9 cellular contexts compared by ENCODE assay signal in genomic region chr1:81670286-81670685, GRCh38.
DNase-seq lines count a peak whose midpoint lies in the region; ATAC-seq and TF ChIP-seq lines count a peak whose summit lies in the region.
"Had no signal": no experiment of that assay in that cellular context is flagged by ENCODE, and none has a peak within 500 bp of the region (broad histone marks: within the 10 kb centered on the region; RNA-seq: fewer than 3 reads in every experiment).

No MANE protein-coding gene starts in this region.

- no peaks in the 10 kb centered on the region for H3K9me3 ChIP-seq in left ventricle myocardium inferior (replicated peaks)

- peaks cover 35% of the 10 kb centered on the region for H3K4me1 ChIP-seq in left ventricle myocardium inferior

- intact Hi-C loops in left ventricle myocardium inferior (cut with micrococcal nuclease) = no loop called here

- POLR2A ChIA-PET in WTC11 (lab: Charles Lee) = no interaction called here

- H3K27ac ChIP-seq in left ventricle myocardium inferior (replicated peaks) = no peak overlapping the region

- H3K9me3 Mint-ChIP-seq in HFFc6 (no peaks in the 10 kb centered on the region), WTC11 (peaks cover 7% of the 10 kb centered on the region; the same call in 1 of the 2 replicates)
- H3K9me3 Mint-ChIP-seq in stimulated activated memory B cell treated with anti-CD40 and anti-IgM and Interleukin-4, amounts not matched to agents 10 μg/mL and 1 μg/mL and 100 μg/mL, for 72 hours = no peaks in the 10 kb centered on the region
- no peaks in the 10 kb centered on the region for H3K9me3 Mint-ChIP-seq in activated T-cell treated with anti-CD3 and anti-CD28 coated beads, Interleukin-2, amount 50 U/mL, for 24 hours

- H3K4me3 ChIP-seq in left ventricle myocardium inferior = no peak overlapping the region

- no peaks in the 10 kb centered on the region for H3K27me3 ChIP-seq in left ventricle myocardium inferior (ENCODE audit: low read depth)

- CTCF ChIA-PET in WTC11 (lab: Charles Lee) = no interaction called here

- no peak for ATAC-seq in WTC11
- peak; percentile 22 for ATAC-seq in stimulated activated memory B cell treated with anti-CD40 and anti-IgM and Interleukin-4, amounts not matched to agents 10 μg/mL and 1 μg/mL and 100 μg/mL, for 72 hours
- no peak for ATAC-seq in HG02970 (IDR thresholded peaks at IDR 0.05; ENCODE audit: low FRiP score, unreplicated experiment)

- TF ChIP-seq CTCF in HFFc6 (IDR thresholded peaks at IDR 0.05) = no peak
- no peak for TF ChIP-seq CTCF in WTC11 (IDR thresholded peaks at IDR 0.05)
- TF ChIP-seq CTCF in left ventricle myocardium inferior (IDR thresholded peaks at IDR 0.05; ENCODE audit: borderline replicate concordance) = no peak

- no peaks in the 10 kb centered on the region for H3K36me3 ChIP-seq in left ventricle myocardium inferior

- DNase-seq in HFFc6 (peak; percentile 85), WTC11 (ENCODE audit: low spot score) (no peak), left ventricle myocardium inferior (peak; percentile 65), NK-92 (lab: John Stamatoyannopoulos, UW; ENCODE audit: unreplicated experiment) (no peak)
- no peak for DNase-seq in activated T-cell treated with anti-CD3 and anti-CD28 coated beads, Interleukin-2, amount 50 U/mL, for 24 hours
- no peak for DNase-seq in stimulated activated CD4-positive, alpha-beta T cell treated with anti-CD3 and anti-CD28 coated beads, Interleukin-12 subunit alpha, Interleukin-12 subunit beta, amount 100 ng/mL, for 4 hours
- DNase-seq: NCI-H524 had no signal

- peaks cover 30% of the 10 kb centered on the region for H3K4me1 Mint-ChIP-seq in HFFc6 (ENCODE audit: low read depth)
- peaks cover 29% of the 10 kb centered on the region for H3K4me1 Mint-ChIP-seq in WTC11
- no peaks in the 10 kb centered on the region for H3K4me1 Mint-ChIP-seq in stimulated activated memory B cell treated with anti-CD40 and anti-IgM and Interleukin-4, amounts not matched to agents 10 μg/mL and 1 μg/mL and 100 μg/mL, for 72 hours
- no peaks in the 10 kb centered on the region for H3K4me1 Mint-ChIP-seq in activated T-cell treated with anti-CD3 and anti-CD28 coated beads, Interleukin-2, amount 50 U/mL, for 24 hours (ENCODE audit: low read depth)

- no peak overlapping the region for H3K4me3 Mint-ChIP-seq in HFFc6
- no peak overlapping the region for H3K4me3 Mint-ChIP-seq in WTC11
- H3K4me3 Mint-ChIP-seq in stimulated activated memory B cell treated with anti-CD40 and anti-IgM and Interleukin-4, amounts not matched to agents 10 μg/mL and 1 μg/mL and 100 μg/mL, for 72 hours = no peak overlapping the region
- H3K4me3 Mint-ChIP-seq in activated T-cell treated with anti-CD3 and anti-CD28 coated beads, Interleukin-2, amount 50 U/mL, for 24 hours = no peak overlapping the region

- H3K36me3 Mint-ChIP-seq in HFFc6 (ENCODE audit: low read depth) (no peaks in the 10 kb centered on the region), WTC11 (no peaks in the 10 kb centered on the region)
- H3K36me3 Mint-ChIP-seq in stimulated activated memory B cell treated with anti-CD40 and anti-IgM and Interleukin-4, amounts not matched to agents 10 μg/mL and 1 μg/mL and 100 μg/mL, for 72 hours = no peaks in the 10 kb centered on the region
- H3K36me3 Mint-ChIP-seq in activated T-cell treated with anti-CD3 and anti-CD28 coated beads, Interleukin-2, amount 50 U/mL, for 24 hours (ENCODE audit: low read depth) = no peaks in the 10 kb centered on the region

- H3K27ac Mint-ChIP-seq in HFFc6 (peak overlapping the region; percentile 90), WTC11 (peak overlapping the region; percentile 35; the same call in 1 of the 2 replicates)
- no peak overlapping the region for H3K27ac Mint-ChIP-seq in stimulated activated memory B cell treated with anti-CD40 and anti-IgM and Interleukin-4, amounts not matched to agents 10 μg/mL and 1 μg/mL and 100 μg/mL, for 72 hours
- H3K27ac Mint-ChIP-seq in activated T-cell treated with anti-CD3 and anti-CD28 coated beads, Interleukin-2, amount 50 U/mL, for 24 hours = no peak overlapping the region

- H3K27me3 Mint-ChIP-seq in HFFc6 (ENCODE audit: insufficient read depth) = no peaks in the 10 kb centered on the region; the same call in none of the 2 replicates
- no peaks in the 10 kb centered on the region for H3K27me3 Mint-ChIP-seq in WTC11 (ENCODE audit: low read depth)
- no peaks in the 10 kb centered on the region for H3K27me3 Mint-ChIP-seq in stimulated activated memory B cell treated with anti-CD40 and anti-IgM and Interleukin-4, amounts not matched to agents 10 μg/mL and 1 μg/mL and 100 μg/mL, for 72 hours
- no peaks in the 10 kb centered on the region for H3K27me3 Mint-ChIP-seq in activated T-cell treated with anti-CD3 and anti-CD28 coated beads, Interleukin-2, amount 50 U/mL, for 24 hours

TF ChIP-seq in WTC11, 78 proteins besides CTCF, POLR2A, EP300 and RAD21:
- TF ChIP-seq E2F4 (CRISPR knock-in tag; IDR thresholded peaks at IDR 0.05; ENCODE audit: borderline replicate concordance, low read depth) (no peak), ZNF532 (CRISPR knock-in tag; IDR thresholded peaks at IDR 0.05; ENCODE audit: borderline replicate concordance) (no peak), OVOL2 (CRISPR knock-in tag; IDR thresholded peaks at IDR 0.05; ENCODE audit: borderline replicate concordance) (no peak), SP1 (CRISPR knock-in tag; conservative IDR thresholded peaks at IDR 0.05) (no peak)

Comparison
In these comparisons a context has a peak if more than half of its experiments do, and no peak if none do; other contexts are left out.
1. DNase-seq: peak in HFFc6 (single experiment) and left ventricle myocardium inferior (single experiment); none in WTC11 (single experiment), activated T-cell treated with anti-CD3 and anti-CD28 coated beads, Interleukin-2, amount 50 U/mL, for 24 hours (single experiment), NK-92 (single experiment) and stimulated activated CD4-positive, alpha-beta T cell treated with anti-CD3 and anti-CD28 coated beads, Interleukin-12 subunit alpha, Interleukin-12 subunit beta, amount 100 ng/mL, for 4 hours (single experiment).
2. H3K27ac Mint-ChIP-seq: peak in HFFc6 (single experiment) and WTC11 (single experiment); none in stimulated activated memory B cell treated with anti-CD40 and anti-IgM and Interleukin-4, amounts not matched to agents 10 μg/mL and 1 μg/mL and 100 μg/mL, for 72 hours (single experiment) and activated T-cell treated with anti-CD3 and anti-CD28 coated beads, Interleukin-2, amount 50 U/mL, for 24 hours (single experiment).